8 cellular contexts compared by ENCODE assay signal in genomic region chr6:43644940-43645612, GRCh38. TPM values are rescaled to one million over a fixed set of nuclear protein-coding genes. Genes with fewer than 3 reads are reported as not detected.
DNase-seq lines count a peak whose midpoint lies in the region; ATAC-seq and TF ChIP-seq lines count a peak whose summit lies in the region.

A gene with protein sequence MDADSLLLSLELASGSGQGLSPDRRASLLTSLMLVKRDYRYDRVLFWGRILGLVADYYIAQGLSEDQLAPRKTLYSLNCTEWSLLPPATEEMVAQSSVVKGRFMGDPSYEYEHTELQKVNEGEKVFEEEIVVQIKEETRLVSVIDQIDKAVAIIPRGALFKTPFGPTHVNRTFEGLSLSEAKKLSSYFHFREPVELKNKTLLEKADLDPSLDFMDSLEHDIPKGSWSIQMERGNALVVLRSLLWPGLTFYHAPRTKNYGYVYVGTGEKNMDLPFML (plus strand): TSS chr6:43645036. CDS start chr6:43645099, 63 bp downstream.

- peak within 1 kb of the TSS; percentile 79 for H3K4me3 Mint-ChIP-seq in glutamatergic neuron (ENCODE audit: unreplicated experiment)
- peak within 1 kb of the TSS; percentile 69 for H3K4me3 Mint-ChIP-seq in progenitor cell of endocrine pancreas (ENCODE audit: low read depth)

- peak; percentile 89 for DNase-seq in NCI-H82 (lab: John Stamatoyannopoulos, UW)
- peak; percentile 40 for DNase-seq in activated gamma-delta T cell treated with anti-CD3 and anti-CD28 coated beads, Interleukin-2, amount 50 U/mL, for 16 hours (ENCODE audit: low read depth)
- peak; percentile 85 for DNase-seq in glutamatergic neuron
- peak; percentile 34 for DNase-seq in progenitor cell of endocrine pancreas (ENCODE audit: low spot score, unreplicated experiment)
- DNase-seq in COR-L47 (lab: John Stamatoyannopoulos, UW) = no peak
- no peak for DNase-seq in SK-N-DZ (ENCODE audit: low spot score)

- H3K27ac Mint-ChIP-seq in glutamatergic neuron (ENCODE audit: unreplicated experiment) (peak within 1 kb of the TSS; percentile 39), progenitor cell of endocrine pancreas (peak within 1 kb of the TSS; percentile 79)

- H3K4me1 Mint-ChIP-seq in glutamatergic neuron (ENCODE audit: low read depth, unreplicated experiment) = no peaks in the 10 kb centered on the region
- peaks cover 20% of the 10 kb centered on the region for H3K4me1 Mint-ChIP-seq in progenitor cell of endocrine pancreas (ENCODE audit: low read depth)

- TF ChIP-seq CTCF in glutamatergic neuron (IDR thresholded peaks at IDR 0.05; ENCODE audit: partially characterized antibody, unreplicated experiment) (no peak), progenitor cell of endocrine pancreas (IDR thresholded peaks at IDR 0.05; ENCODE audit: unreplicated experiment) (no peak)

- H3K36me3 Mint-ChIP-seq in glutamatergic neuron (ENCODE audit: unreplicated experiment) (no peaks in the 10 kb centered on the region), progenitor cell of endocrine pancreas (ENCODE audit: insufficient read depth) (peaks cover 5% of the 10 kb centered on the region)

- peaks cover 3% of the 10 kb centered on the region for H3K27me3 Mint-ChIP-seq in glutamatergic neuron (ENCODE audit: unreplicated experiment)
- peaks cover 18% of the 10 kb centered on the region for H3K27me3 Mint-ChIP-seq in progenitor cell of endocrine pancreas

- ATAC-seq in GM19438 (IDR thresholded peaks at IDR 0.05; ENCODE audit: low read depth, unreplicated experiment) (peak; percentile 86), HG02870 (IDR thresholded peaks at IDR 0.05; ENCODE audit: unreplicated experiment) (no peak)

- H3K9me3 Mint-ChIP-seq in glutamatergic neuron (ENCODE audit: unreplicated experiment) = peaks cover 11% of the 10 kb centered on the region
- H3K9me3 Mint-ChIP-seq in progenitor cell of endocrine pancreas (ENCODE audit: low read depth) = no peaks in the 10 kb centered on the region

RNA-seq across cellular contexts. Expression of the gene that starts here (rescaled TPM):
- total RNA-seq in glutamatergic neuron (ENCODE audit: unreplicated experiment) (0.22 TPM), progenitor cell of endocrine pancreas (0.29 and 0.31 TPM in 2 replicates)
- not detected in 2 replicates for polyA plus RNA-seq in SK-N-DZ (2014; cell fraction: cytosol; rRNA removed)
- polyA plus RNA-seq in SK-N-DZ (2014; cell fraction: nucleus; rRNA removed) = not detected in 2 replicates

Comparison
In these comparisons a context has a peak if more than half of its experiments do, and no peak if none do; other contexts are left out.
1. Peak in DNase-seq in glutamatergic neuron; RNA of the gene not detected or under 1 TPM.
2. Peak in DNase-seq in progenitor cell of endocrine pancreas; RNA of the gene not detected or under 1 TPM.
3. DNase-seq: peak in NCI-H82 (single experiment) and activated gamma-delta T cell treated with anti-CD3 and anti-CD28 coated beads, Interleukin-2, amount 50 U/mL, for 16 hours (single experiment); none in COR-L47 (single experiment) and SK-N-DZ (single experiment).